8 cellular contexts compared by ENCODE assay signal in genomic region chr2:85308951-85309555, GRCh38. TPM values are rescaled to one million over a fixed set of nuclear protein-coding genes. Genes with fewer than 3 reads are reported as not detected.
A peak's percentile ranks its signal among the peaks of the same experiment; 100 is the strongest.
DNase-seq lines count a peak whose midpoint lies in the region; ATAC-seq and TF ChIP-seq lines count a peak whose summit lies in the region.

No MANE protein-coding gene starts in this region.

- no peak for TF ChIP-seq CTCF in adrenal gland (IDR thresholded peaks at IDR 0.05)
- TF ChIP-seq CTCF in thyroid gland (IDR thresholded peaks at IDR 0.05), result no peak
- TF ChIP-seq CTCF in MCF 10A (IDR thresholded peaks at IDR 0.05; ENCODE audit: unreplicated experiment), result no peak

- ATAC-seq in left colon, result peak; percentile 13
- ATAC-seq in HG02759 (IDR thresholded peaks at IDR 0.05; ENCODE audit: unreplicated experiment), result no peak

- no peak overlapping the region for H3K4me3 ChIP-seq in MG63
- H3K4me3 ChIP-seq in adrenal gland, result no peak overlapping the region
- no peak overlapping the region for H3K4me3 ChIP-seq in thyroid gland (replicated peaks in 1 of 3)

- H3K9me3 ChIP-seq in MG63, result no peaks in the 10 kb centered on the region
- no peaks in the 10 kb centered on the region for H3K9me3 ChIP-seq in adrenal gland (replicated peaks in 1 of 3)
- H3K9me3 ChIP-seq in thyroid gland, result no peaks in the 10 kb centered on the region

- CTCF ChIA-PET in MCF 10A (lab: Yijun Ruan, JAX), result interaction anchor here (0.5 to 5.0 kb wide), 3 partner anchors 10 to 232 kb away, joined by 3 to 31 read pairs (median 6); no protein-coding TSS in a partner anchor

- H3K27me3 ChIP-seq in MG63 (no peaks in the 10 kb centered on the region), adrenal gland (no peaks in the 10 kb centered on the region), thyroid gland (no peaks in the 10 kb centered on the region)

- TF ChIP-seq POLR2A in adrenal gland (IDR thresholded peaks at IDR 0.05) (no peak), thyroid gland (IDR thresholded peaks at IDR 0.05) (peak in 1 of 2 donors; percentile 28)

- DNase-seq in DMS 273 treated with DMSO at 0.1 percent for 48 hours (lab: John Stamatoyannopoulos, UW) (peak; percentile 94), MG63 (peak; percentile 86), adrenal gland (peak; percentile 65 to 86 (median 76)), left colon (peak; percentile 69 to 74), thyroid gland (peak; percentile 97 to 98), MCF 10A (ENCODE audit: unreplicated experiment) (no peak), GOT3 (lab: John Stamatoyannopoulos, UW) (no peak)

- 20 to 25% (median 21%) methylated on average over 10 to 14 of the region's 14 CpGs for WGBS in adrenal gland, 4 donors
- 20% methylated on average over 14 of the region's 14 CpGs for WGBS in thyroid gland, 2 donors

- peak overlapping the region in 2 of 5 donors; percentile 4 to 52 for H3K27ac ChIP-seq in adrenal gland
- H3K27ac ChIP-seq in thyroid gland, result peak overlapping the region; percentile 35 to 62 (median 62)

- no peak overlapping the region for H3K27ac Mint-ChIP-seq in MCF 10A (ENCODE audit: low read depth, unreplicated experiment)

- H3K9me3 Mint-ChIP-seq in MCF 10A (ENCODE audit: unreplicated experiment), result no peaks in the 10 kb centered on the region

- H3K27me3 Mint-ChIP-seq in MCF 10A (ENCODE audit: insufficient read depth, unreplicated experiment), result no peaks in the 10 kb centered on the region

- H3K36me3 ChIP-seq in MG63 (no peaks in the 10 kb centered on the region; the same call in 1 of the 2 replicates), adrenal gland (replicated peaks in 1 of 2) (peaks cover 0 to 11% of the 10 kb centered on the region in 2 donors), thyroid gland (peaks cover 26 to 34% of the 10 kb centered on the region in 2 donors)

- no TSS peak for BruUV-seq in MCF 10A (replicated peaks; lab: Mats Ljungman, UMichigan)

- H3K4me3 Mint-ChIP-seq in MCF 10A (ENCODE audit: unreplicated experiment), result no peak overlapping the region

- H3K36me3 Mint-ChIP-seq in MCF 10A (ENCODE audit: insufficient read depth, unreplicated experiment), result peaks cover 4% of the 10 kb centered on the region

- POLR2A ChIA-PET in MCF 10A (lab: Yijun Ruan, JAX), result interaction anchor here (0.7 kb wide), 1 partner anchor 31 kb away, joined by 3 read pairs; no protein-coding TSS in a partner anchor

- H3K4me1 Mint-ChIP-seq in MCF 10A (ENCODE audit: insufficient read depth, unreplicated experiment), result peaks cover 6% of the 10 kb centered on the region

- intact Hi-C loops in adrenal gland (cut with DNase I), result no loop called here
- intact Hi-C loops in left colon (cut with DNase I, micrococcal nuclease), result no loop called here
- intact Hi-C loops in thyroid gland (cut with DNase I), result no loop called here
- intact Hi-C loops in MCF 10A (cut with micrococcal nuclease), result no loop called here

- H3K4me1 ChIP-seq in adrenal gland (replicated peaks in 1 of 2) (peaks cover 5 to 31% of the 10 kb centered on the region in 2 donors), thyroid gland (peaks cover 14 to 22% of the 10 kb centered on the region in 2 donors)

RNA-seq across cellular contexts. Expression of gene TGOLN2, which starts 18.7 kb away (rescaled TPM):
- total RNA-seq in MG63 (2014; rRNA removed; shearing (Covaris generic); ENCODE audit: low replicate concordance), result 32.5 and 36.5 TPM in 2 replicates
- total RNA-seq in adrenal gland (100 to 1,000 TPM; 130 to 186 (median 145) TPM), left colon (100 to 1,000 TPM; 186 to 193 TPM), thyroid gland (100 to 1,000 TPM; 146 to 207 (median 162) TPM), MCF 10A (2022) (62.9 and 65.5 TPM in 2 replicates)
- 10 to 100 TPM; 14.8 to 94.4 (median 25.0) TPM for polyA plus RNA-seq in adrenal gland

RNA-seq across cellular contexts. Expression of gene RETSAT, which starts 45.3 kb away (rescaled TPM):
- total RNA-seq in MG63 (2014; rRNA removed; shearing (Covaris generic); ENCODE audit: low replicate concordance), result 28.3 and 40.1 TPM in 2 replicates
- 100 to 1,000 TPM in 7 of 8 donors, 10 to 100 TPM in 1; 93.8 to 178 (median 131) TPM for total RNA-seq in adrenal gland
- 100 to 1,000 TPM in 1 of 3 donors, 10 to 100 TPM in 2; 26.1 to 209 (median 60.7) TPM for polyA plus RNA-seq in adrenal gland
- total RNA-seq in left colon, result 100 to 1,000 TPM; 245 to 291 TPM
- total RNA-seq in thyroid gland, result 100 to 1,000 TPM in 3 of 4 donors, 10 to 100 TPM in 1; 88.2 to 253 (median 182) TPM
- total RNA-seq in MCF 10A (2022), result 59.2 and 60.4 TPM in 2 replicates

RNA-seq across cellular contexts. Expression of gene ELMOD3, which starts 45.5 kb away (rescaled TPM):
- 3.9 and 25.3 TPM in 2 replicates for total RNA-seq in MG63 (2014; rRNA removed; shearing (Covaris generic); ENCODE audit: low replicate concordance)
- 10 to 100 TPM; 12.3 to 37.0 (median 25.3) TPM for total RNA-seq in adrenal gland
- 10 to 100 TPM; 18.9 to 69.0 (median 63.1) TPM for polyA plus RNA-seq in adrenal gland
- 10 to 100 TPM; 18.3 to 19.6 TPM for total RNA-seq in left colon
- 10 to 100 TPM; 23.4 to 34.5 (median 31.4) TPM for total RNA-seq in thyroid gland
- total RNA-seq in MCF 10A (2022), result 16.2 and 16.7 TPM in 2 replicates

Comparison
In these comparisons a context has a peak if more than half of its experiments do, and no peak if none do; other contexts are left out.
1. DNase-seq: peak in DMS 273 treated with DMSO at 0.1 percent for 48 hours (single experiment), MG63 (single experiment), adrenal gland (7 of 7), left colon (2 of 2) and thyroid gland (2 of 2); none in MCF 10A (single experiment) and GOT3 (single experiment).